ENCODE assay signal across 14 cellular contexts in genomic region chr7:100170111-100170897, GRCh38. TPM values are rescaled to one million over a fixed set of nuclear protein-coding genes. Genes with fewer than 3 reads are reported as not detected.
DNase-seq lines count a peak whose midpoint lies in the region; ATAC-seq lines count a peak whose summit lies in the region.
"Had no signal": no experiment of that assay in that cellular context is flagged by ENCODE, and none has a peak within 500 bp of the region (broad histone marks: within the 10 kb centered on the region; RNA-seq: fewer than 3 reads in every experiment).

No MANE protein-coding gene starts in this region.

- no peaks in the 10 kb centered on the region for H3K9me3 ChIP-seq in BLaER1 treated with 17β-estradiol and CSF1 and Interleukin-3, amounts not matched to agents 10 nM and 100 nM (replicated peaks in 1 of 11)
- H3K9me3 ChIP-seq: left lung, pancreas had no signal

- peaks cover 0 to 35% (median 25%) of the 10 kb centered on the region in 11 experiments; a peak in 17 of 22 replicates for H3K36me3 ChIP-seq in BLaER1 treated with 17β-estradiol and CSF1 and Interleukin-3, amounts not matched to agents 10 nM and 100 nM
- peaks cover 6% of the 10 kb centered on the region for H3K36me3 ChIP-seq in H7 (replicated peaks; ENCODE audit: control insufficient read depth, insufficient read depth, low read length)
- H3K36me3 ChIP-seq: left lung, pancreas had no signal

- ATAC-seq in activated naive CD8-positive, alpha-beta T cell treated with anti-CD3 and anti-CD28 coated beads, Interleukin-2, amount 10 ng/mL, durations not matched to agents 7 days and 5 days (ENCODE audit: low read depth): no peak
- no peak for ATAC-seq in naive thymus-derived CD8-positive, alpha-beta T cell
- ATAC-seq in HG03457 (IDR thresholded peaks at IDR 0.05; ENCODE audit: unreplicated experiment) (no peak), GM18868 (IDR thresholded peaks at IDR 0.05; ENCODE audit: unreplicated experiment) (no peak)
- ATAC-seq: left lung had no signal

- DNase-seq in H7: peak; percentile 33
- peak; percentile 25 for DNase-seq in activated naive CD8-positive, alpha-beta T cell treated with anti-CD3 and anti-CD28 coated beads, Interleukin-2, amount 10 ng/mL, durations not matched to agents 7 days and 5 days
- no peak for DNase-seq in naive thymus-derived CD8-positive, alpha-beta T cell
- no peak for DNase-seq in occipital lobe (lab: John Stamatoyannopoulos, UW)
- DNase-seq in NCI-H510A treated with DMSO at 0.1 percent for 48 hours (lab: John Stamatoyannopoulos, UW): no peak
- DNase-seq: foreskin melanocyte, GM23248, NCI-H1436 treated with DMSO at 0.1 percent for 48 hours had no signal

- peak overlapping the region in 1 of 11 experiments; percentile 10; a peak in 1 of 22 replicates for H3K9ac ChIP-seq in BLaER1 treated with 17β-estradiol and CSF1 and Interleukin-3, amounts not matched to agents 10 nM and 100 nM
- H3K9ac ChIP-seq: GM23248 had no signal

- peaks cover 5% of the 10 kb centered on the region for H3K27me3 Mint-ChIP-seq in activated naive CD8-positive, alpha-beta T cell treated with anti-CD3 and anti-CD28 coated beads, Interleukin-2, amount 10 ng/mL, durations not matched to agents 7 days and 5 days
- peaks cover 0 to 22% (median 0%) of the 10 kb centered on the region in 5 donors for H3K27me3 Mint-ChIP-seq in naive thymus-derived CD8-positive, alpha-beta T cell

- peaks cover 0 to 75% (median 29%) of the 10 kb centered on the region in 11 experiments; a peak in 18 of 22 replicates for H4K20me1 ChIP-seq in BLaER1 treated with 17β-estradiol and CSF1 and Interleukin-3, amounts not matched to agents 10 nM and 100 nM

- peak overlapping the region; percentile 86 for H3K27ac Mint-ChIP-seq in activated naive CD8-positive, alpha-beta T cell treated with anti-CD3 and anti-CD28 coated beads, Interleukin-2, amount 10 ng/mL, durations not matched to agents 7 days and 5 days
- H3K27ac Mint-ChIP-seq in naive thymus-derived CD8-positive, alpha-beta T cell: peak overlapping the region; percentile 93 to 99 (median 95)

- peaks cover 42 to 69% (median 62%) of the 10 kb centered on the region in 10 experiments for H3K4me1 ChIP-seq in BLaER1 treated with 17β-estradiol and CSF1 and Interleukin-3, amounts not matched to agents 10 nM and 100 nM

- peak overlapping the region in 10 of 11 experiments; percentile 73 to 99 (median 82); a peak in 20 of 22 replicates for H3K4me2 ChIP-seq in BLaER1 treated with 17β-estradiol and CSF1 and Interleukin-3, amounts not matched to agents 10 nM and 100 nM

- no peak overlapping the region for H3K27ac ChIP-seq in BLaER1 treated with 17β-estradiol and CSF1 and Interleukin-3, amounts not matched to agents 10 nM and 100 nM
- H3K27ac ChIP-seq: C4-2B, GM23248, left lung, pancreas had no signal

- no peak overlapping the region for H3K4me3 ChIP-seq in BLaER1 treated with 17β-estradiol and CSF1 and Interleukin-3, amounts not matched to agents 10 nM and 100 nM
- no peak overlapping the region for H3K4me3 ChIP-seq in H7 (ENCODE audit: insufficient read depth, low read depth, low read length)

- H3K36me3 Mint-ChIP-seq in activated naive CD8-positive, alpha-beta T cell treated with anti-CD3 and anti-CD28 coated beads, Interleukin-2, amount 10 ng/mL, durations not matched to agents 7 days and 5 days: peaks cover 15% of the 10 kb centered on the region
- H3K36me3 Mint-ChIP-seq in naive thymus-derived CD8-positive, alpha-beta T cell: peaks cover 0 to 2% (median 0%) of the 10 kb centered on the region in 3 donors

- peaks cover 38 to 84% (median 76%) of the 10 kb centered on the region in 11 experiments for H3K27me3 ChIP-seq in BLaER1 treated with 17β-estradiol and CSF1 and Interleukin-3, amounts not matched to agents 10 nM and 100 nM
- H3K27me3 ChIP-seq in H7 (ENCODE audit: control insufficient read depth, insufficient read depth, low read length): peaks cover 34% of the 10 kb centered on the region
- H3K27me3 ChIP-seq: pancreas had no signal

- no peaks in the 10 kb centered on the region for H3K9me3 Mint-ChIP-seq in activated naive CD8-positive, alpha-beta T cell treated with anti-CD3 and anti-CD28 coated beads, Interleukin-2, amount 10 ng/mL, durations not matched to agents 7 days and 5 days
- no peaks in the 10 kb centered on the region for H3K9me3 Mint-ChIP-seq in naive thymus-derived CD8-positive, alpha-beta T cell

- H3K4me3 Mint-ChIP-seq in activated naive CD8-positive, alpha-beta T cell treated with anti-CD3 and anti-CD28 coated beads, Interleukin-2, amount 10 ng/mL, durations not matched to agents 7 days and 5 days: peak overlapping the region; percentile 81
- H3K4me3 Mint-ChIP-seq in naive thymus-derived CD8-positive, alpha-beta T cell: peak overlapping the region; percentile 82 to 95 (median 89)

- POLR2A ChIA-PET in activated naive CD8-positive, alpha-beta T cell treated with anti-CD3 and anti-CD28 coated beads, Interleukin-2, amount 10 ng/mL, durations not matched to agents 7 days and 5 days (lab: Charles Lee): interaction anchor here (1.3 kb wide), 1 partner anchor 22 kb away, joined by 4 read pairs; the partner anchor contains the start of gene LAMTOR4
- POLR2A ChIA-PET in naive thymus-derived CD8-positive, alpha-beta T cell (lab: Charles Lee): interaction anchor here (1.2 to 18.7 kb wide), 4 partner anchors 9 to 42 kb away, joined by 3 to 358 read pairs (median 104); partner anchors contain the start of genes GPC2, LAMTOR4, STAG3 and TRAPPC14

- H3K4me1 Mint-ChIP-seq in activated naive CD8-positive, alpha-beta T cell treated with anti-CD3 and anti-CD28 coated beads, Interleukin-2, amount 10 ng/mL, durations not matched to agents 7 days and 5 days: peaks cover 67% of the 10 kb centered on the region
- H3K4me1 Mint-ChIP-seq in naive thymus-derived CD8-positive, alpha-beta T cell: peaks cover 49 to 81% (median 68%) of the 10 kb centered on the region in 4 donors

RNA-seq across cellular contexts. Expression of gene GAL3ST4, which starts 1.9 kb away (rescaled TPM):
- total RNA-seq in H7 (2014; rRNA removed; shearing (Covaris generic)): 0.73 and 3.1 TPM in 2 replicates
- total RNA-seq in activated naive CD8-positive, alpha-beta T cell treated with anti-CD3 and anti-CD28 coated beads, Interleukin-2, amount 10 ng/mL, durations not matched to agents 7 days and 5 days: 1 to 10 TPM; 6.7 to 6.9 TPM
- total RNA-seq in naive thymus-derived CD8-positive, alpha-beta T cell: 10 to 100 TPM; 37.0 to 39.1 TPM
- polyA plus RNA-seq in naive thymus-derived CD8-positive, alpha-beta T cell: 1 to 10 TPM; 4.0 to 6.5 (median 5.4) TPM
- 2.3 TPM for total RNA-seq in occipital lobe

RNA-seq across cellular contexts. Expression of gene GPC2, which starts 6.9 kb away (rescaled TPM):
- 39.1 and 65.8 TPM in 2 replicates for total RNA-seq in H7 (2014; rRNA removed; shearing (Covaris generic))
- 10 to 100 TPM; 12.6 to 13.0 TPM for total RNA-seq in activated naive CD8-positive, alpha-beta T cell treated with anti-CD3 and anti-CD28 coated beads, Interleukin-2, amount 10 ng/mL, durations not matched to agents 7 days and 5 days
- 10 to 100 TPM; 39.0 to 40.1 TPM for total RNA-seq in naive thymus-derived CD8-positive, alpha-beta T cell
- polyA plus RNA-seq in naive thymus-derived CD8-positive, alpha-beta T cell: 1 to 10 TPM in 1 of 3 donors, under 1 TPM in 2; 0.09 to 1.1 (median 0.42) TPM
- total RNA-seq in occipital lobe: 71.9 TPM

RNA-seq across cellular contexts. Expression of gene STAG3, which starts 7.4 kb away (rescaled TPM):
- total RNA-seq in H7 (2014; rRNA removed; shearing (Covaris generic)): 2.4 and 10.3 TPM in 2 replicates
- total RNA-seq in activated naive CD8-positive, alpha-beta T cell treated with anti-CD3 and anti-CD28 coated beads, Interleukin-2, amount 10 ng/mL, durations not matched to agents 7 days and 5 days: 10 to 100 TPM; 31.1 to 38.8 TPM
- total RNA-seq in naive thymus-derived CD8-positive, alpha-beta T cell: 10 to 100 TPM; 12.0 to 12.1 TPM
- 1 to 10 TPM; 6.0 to 8.6 (median 6.9) TPM for polyA plus RNA-seq in naive thymus-derived CD8-positive, alpha-beta T cell
- total RNA-seq in occipital lobe: 0.78 TPM

RNA-seq across cellular contexts. Expression of gene TRAPPC14, which starts 11.8 kb away (rescaled TPM):
- 13.6 and 14.8 TPM in 2 replicates for total RNA-seq in H7 (2014; rRNA removed; shearing (Covaris generic))
- total RNA-seq in activated naive CD8-positive, alpha-beta T cell treated with anti-CD3 and anti-CD28 coated beads, Interleukin-2, amount 10 ng/mL, durations not matched to agents 7 days and 5 days: 10 to 100 TPM; 52.0 to 58.4 TPM
- total RNA-seq in naive thymus-derived CD8-positive, alpha-beta T cell: 100 to 1,000 TPM; 103 to 109 TPM
- 1 to 10 TPM; 2.1 to 4.5 (median 2.4) TPM for polyA plus RNA-seq in naive thymus-derived CD8-positive, alpha-beta T cell
- 8.0 TPM for total RNA-seq in occipital lobe

RNA-seq across cellular contexts. Expression of gene LAMTOR4, which starts 21.6 kb away (rescaled TPM):
- 143 and 165 TPM in 2 replicates for total RNA-seq in H7 (2014; rRNA removed; shearing (Covaris generic))
- total RNA-seq in activated naive CD8-positive, alpha-beta T cell treated with anti-CD3 and anti-CD28 coated beads, Interleukin-2, amount 10 ng/mL, durations not matched to agents 7 days and 5 days: 100 to 1,000 TPM; 170 to 175 TPM
- 100 to 1,000 TPM; 170 to 206 TPM for total RNA-seq in naive thymus-derived CD8-positive, alpha-beta T cell
- polyA plus RNA-seq in naive thymus-derived CD8-positive, alpha-beta T cell: 100 to 1,000 TPM; 403 to 435 (median 430) TPM
- 22.6 TPM for total RNA-seq in occipital lobe

Comparison
In these comparisons a context has a peak if more than half of its experiments do, and no peak if none do; other contexts are left out.
1. DNase-seq: peak in H7 (single experiment) and activated naive CD8-positive, alpha-beta T cell treated with anti-CD3 and anti-CD28 coated beads, Interleukin-2, amount 10 ng/mL, durations not matched to agents 7 days and 5 days (single experiment); none in naive thymus-derived CD8-positive, alpha-beta T cell (0 of 10), occipital lobe (single experiment) and NCI-H510A treated with DMSO at 0.1 percent for 48 hours (single experiment).